8 cellular contexts compared by ENCODE assay signal in genomic region chr1:16122916-16123315, GRCh38. TPM values are rescaled to one million over a fixed set of nuclear protein-coding genes. Genes with fewer than 3 reads are reported as not detected.
DNase-seq lines count a peak whose midpoint lies in the region; ATAC-seq, FAIRE-seq and TF ChIP-seq lines count a peak whose summit lies in the region.

No MANE protein-coding gene starts in this region.

- H3K27me3 ChIP-seq in PC-3 (ENCODE audit: low read length), result no peaks in the 10 kb centered on the region
- peaks cover 0 to 14% (median 0%) of the 10 kb centered on the region in 7 donors for H3K27me3 ChIP-seq in spleen (replicated peaks in 1 of 7)
- peaks cover 0 to 4% (median 0%) of the 10 kb centered on the region in 45 donors for H3K27me3 ChIP-seq in dorsolateral prefrontal cortex

- H3K4me3 ChIP-seq in PC-3 (ENCODE audit: low read length) (no peak overlapping the region), cardiac fibroblast (replicated peaks in 1 of 2; ENCODE audit: low read depth in 2 of 2, low read length in 2 of 2) (no peak overlapping the region), spleen (no peak overlapping the region), dorsolateral prefrontal cortex (no peak overlapping the region)

- H3K36me3 ChIP-seq in PC-3 (ENCODE audit: low read depth, low read length) (peaks cover 45% of the 10 kb centered on the region), spleen (peaks cover 0 to 46% (median 9%) of the 10 kb centered on the region in 6 donors)

- H3K9ac ChIP-seq in PC-3 (ENCODE audit: low read length), result no peak overlapping the region

- POLR2A ChIA-PET in PC-3 (lab: Charles Lee; ENCODE audit: unreplicated experiment), result no interaction called here

- H3K9me3 ChIP-seq in PC-3 (ENCODE audit: low read length) (no peaks in the 10 kb centered on the region), spleen (no peaks in the 10 kb centered on the region)

- peak; percentile 74 for FAIRE-seq in GM12891 (lab: Jason Lieb, UNC)

- H3K9me2 ChIP-seq in PC-3 (replicated peaks; ENCODE audit: low read length), result no peaks in the 10 kb centered on the region

- peaks cover 3% of the 10 kb centered on the region; the same call in 1 of the 2 replicates for H3K79me2 ChIP-seq in PC-3 (ENCODE audit: low read length)

- no peak for TF ChIP-seq POLR2A in GM12891 (IDR thresholded peaks at IDR 0.05; ENCODE audit: low read depth, low read length)
- TF ChIP-seq POLR2A in spleen (IDR thresholded peaks at IDR 0.05), result no peak

- WGBS in spleen, 5 donors, result 29 to 38% (median 36%) methylated on average over 6 of the region's 6 CpGs

- ATAC-seq in PC-3 (peak; percentile 5), HG02981 (IDR thresholded peaks at IDR 0.05; ENCODE audit: unreplicated experiment) (no peak)

- CTCF ChIA-PET in PC-3 (lab: Charles Lee), result no interaction called here

- TF ChIP-seq CTCF in PC-3 (conservative IDR thresholded peaks at IDR 0.05; ENCODE audit: low read depth, low read length) (no peak), cardiac fibroblast (IDR thresholded peaks at IDR 0.05; ENCODE audit: low read depth, low read length) (no peak), spleen (IDR thresholded peaks at IDR 0.05 in 8 of 11, conservative IDR thresholded peaks at IDR 0.05 in 3 of 11) (no peak), dorsolateral prefrontal cortex (IDR thresholded peaks at IDR 0.05 in 54 of 56, conservative IDR thresholded peaks at IDR 0.05 in 2 of 56; ENCODE audit: low read depth in 1 of 56, partially characterized antibody in 56 of 56) (no peak)

- intact Hi-C loops in PC-3 (cut with micrococcal nuclease), result no loop called here
- intact Hi-C loops in spleen (cut with DNase I; ENCODE audit: low total_unique reads), result no loop called here
- intact Hi-C loops in dorsolateral prefrontal cortex (cut with DNase I), result no loop called here

- H3K4me1 ChIP-seq in PC-3 (ENCODE audit: insufficient read depth, low read length) (peaks cover 38% of the 10 kb centered on the region), spleen (peaks cover 4 to 31% (median 13%) of the 10 kb centered on the region in 6 donors)

- H3K27ac ChIP-seq in PC-3 (ENCODE audit: low read length) (peak overlapping the region; percentile 58), spleen (no peak overlapping the region), dorsolateral prefrontal cortex (no peak overlapping the region)

- H4K20me1 ChIP-seq in PC-3 (ENCODE audit: low read length), result peaks cover 37% of the 10 kb centered on the region

- H3K4me2 ChIP-seq in PC-3 (ENCODE audit: low read length), result no peak overlapping the region

- peaks cover 35% of the 10 kb centered on the region for H3F3A ChIP-seq in PC-3 (ENCODE audit: low read length, unreplicated experiment)

- no peak overlapping the region for H2AFZ ChIP-seq in PC-3 (ENCODE audit: low read length)

- no TSS peak for BruUV-seq in PC-3 (replicated peaks; lab: Mats Ljungman, UMichigan)

- DNase-seq in GM12891 (ENCODE audit: insufficient read length, low spot score) (peak; percentile 66), PC-3 (peak; percentile 50), cardiac fibroblast (ENCODE audit: low read depth in 2 of 2) (peak; percentile 80 to 85), spleen (peak; percentile 76), NCI-H2196 treated with DMSO at 0.1 percent for 48 hours (lab: John Stamatoyannopoulos, UW; ENCODE audit: unreplicated experiment) (no peak), SHP77 treated with DMSO at 0.1 percent for 48 hours (lab: John Stamatoyannopoulos, UW) (no peak), dorsolateral prefrontal cortex (no peak)

TF ChIP-seq in GM12891, 5 proteins besides CTCF, POLR2A, EP300 and RAD21:
- 0 out of 2 replicates have a peak, but pooled peaks have one; percentile 30 for TF ChIP-seq POU2F2 (IDR thresholded peaks at IDR 0.05; ENCODE audit: low read depth, low read length)
- no peak for TF ChIP-seq SPI1 (IDR thresholded peaks at IDR 0.05; ENCODE audit: low read depth, low read length)
TF ChIP-seq in GM12891: peak in this region for 1.

RNA-seq across cellular contexts. Expression of gene EPHA2, which starts 33.0 kb away (rescaled TPM):
- polyA plus RNA-seq in GM12891 (2012; ENCODE audit: low read depth, missing spikeins), result 0.14 TPM
- total RNA-seq in PC-3 (2014; rRNA removed) (459 and 567 TPM in 2 replicates), spleen (10 to 100 TPM; 10.6 to 35.7 (median 17.1) TPM), dorsolateral prefrontal cortex (10 to 100 TPM in 5 of 120 experiments, 1 to 10 TPM in 115; 1.4 to 14.6 (median 4.4) TPM)
- polyA plus RNA-seq in spleen, result 1 to 10 TPM; 2.0 to 7.4 (median 2.6) TPM

RNA-seq across cellular contexts. Expression of gene FAM131C, which starts 49.5 kb away (rescaled TPM):
- polyA plus RNA-seq in GM12891 (2012; ENCODE audit: low read depth, missing spikeins), result not detected
- 7.7 and 9.8 TPM in 2 replicates for total RNA-seq in PC-3 (2014; rRNA removed)
- total RNA-seq in spleen, result under 1 TPM in 1 of 7 donors, not detected in 6; 0.47 TPM
- polyA plus RNA-seq in spleen, result under 1 TPM in 1 of 3 donors, not detected in 2; 0.11 TPM
- 10 to 100 TPM in 14 of 120 experiments, 1 to 10 TPM in 106; 2.2 to 15.3 (median 7.6) TPM for total RNA-seq in dorsolateral prefrontal cortex

Comparison
In these comparisons a context has a peak if more than half of its experiments do, and no peak if none do; other contexts are left out.
1. DNase-seq: peak in GM12891 (single experiment), PC-3 (single experiment), cardiac fibroblast (2 of 2) and spleen (single experiment); none in NCI-H2196 treated with DMSO at 0.1 percent for 48 hours (single experiment), SHP77 treated with DMSO at 0.1 percent for 48 hours (single experiment) and dorsolateral prefrontal cortex (0 of 10).
2. RNA of gene EPHA2, which starts 33.0 kb away (total RNA-seq): 459 to 567 TPM in PC-3; 10.6 to 35.7 TPM in spleen and 1.4 to 14.6 TPM in dorsolateral prefrontal cortex; every median in the first group is over 10 times any median in the second.